Comparison of ENCODE assay signal across 13 cellular contexts in genomic region chr10:380313-380955, GRCh38.
"Had no signal": no experiment of that assay in that cellular context is flagged by ENCODE, and none has a peak within 500 bp of the region (broad histone marks: within the 10 kb centered on the region; RNA-seq: fewer than 3 reads in every experiment).

No MANE protein-coding gene starts in this region.

- H3K36me3 ChIP-seq: ovary had no signal

- H3K27me3 ChIP-seq: gastroesophageal sphincter, ovary had no signal

- H3K27ac ChIP-seq: ovary had no signal

- DNase-seq: activated CD4-positive, alpha-beta T cell treated with anti-CD3 and anti-CD28 coated beads, Interleukin-2, amount 50 U/mL, for 4 hours; activated CD4-positive, CD25-positive, alpha-beta regulatory T cell treated with anti-CD3 and anti-CD28 coated beads, Interleukin-2, amount 50 U/mL, for 72 hours; activated naive CD4-positive, alpha-beta T cell; activated T-cell treated with anti-CD3 and anti-CD28 coated beads for 4 hours; aorta; central memory CD4-positive, alpha-beta T cell; cortex of kidney; effector CD4-positive, alpha-beta T cell; islet precursor cell; ovary; T-helper 1 cell; trophoblast cell had no signal

- H3K4me3 ChIP-seq: gastroesophageal sphincter, ovary had no signal

- H3K9me3 ChIP-seq: gastroesophageal sphincter, ovary had no signal
